ENCODE assay signal across 12 cellular contexts in the genomic region with DNA sequence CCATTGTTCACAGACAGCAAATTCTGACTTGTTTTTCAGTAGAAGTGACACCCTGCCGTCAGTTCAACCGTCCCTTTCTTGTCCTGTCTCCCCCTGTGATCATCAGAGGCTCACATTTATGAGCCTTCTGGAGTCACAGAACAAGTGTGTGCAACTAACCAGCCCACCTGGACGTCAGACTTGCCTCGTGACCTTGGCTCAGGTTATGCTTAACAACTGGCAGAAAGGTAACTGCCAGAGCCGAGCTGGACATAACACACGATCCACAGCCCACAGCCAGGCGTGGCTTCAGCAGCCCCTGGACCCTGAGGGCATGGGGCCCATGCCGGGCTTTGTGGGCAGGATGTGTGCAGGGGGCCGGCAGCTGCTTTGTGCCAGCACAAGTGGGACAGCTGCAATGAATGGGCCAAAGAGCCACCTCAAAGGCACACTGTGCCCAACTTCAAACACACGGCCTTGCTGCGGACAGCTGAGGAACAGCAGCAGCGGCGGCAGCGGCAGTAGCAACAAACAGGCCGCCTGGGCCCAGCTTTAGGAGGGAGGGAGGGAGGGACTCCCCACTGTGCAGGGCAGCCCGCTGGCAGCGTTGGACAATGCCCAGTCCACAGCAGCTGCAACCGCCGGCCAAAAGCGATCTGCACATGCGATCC.
DNase-seq lines count a peak whose midpoint lies in the region; ATAC-seq, FAIRE-seq and TF ChIP-seq lines count a peak whose summit lies in the region.
"Had no signal": no experiment of that assay in that cellular context is flagged by ENCODE, and none has a peak within 500 bp of the region (broad histone marks: within the 10 kb centered on the region; RNA-seq: fewer than 3 reads in every experiment).

No MANE protein-coding gene starts in this region.

- H3K9me3 ChIP-seq in GM12878 (replicated peaks; ENCODE audit: control insufficient read depth, insufficient read depth, low read length) = no peaks in the 10 kb centered on the region
- no peaks in the 10 kb centered on the region for H3K9me3 ChIP-seq in stomach smooth muscle (ENCODE audit: control insufficient read depth in 2 of 2, low read length in 2 of 2)

- H3K27ac Mint-ChIP-seq in activated T-helper 2 cell treated with anti-CD3 and anti-CD28 coated beads, Interferon-gamma antibody, Interleukin-2, Interleukin-4, amounts not matched to agents 10 μg/mL and 5 μg/mL and 100 μg/mL, durations not matched to agents 14 hours and 24 hours and 36 hours = no peak overlapping the region

- H3K4me1 ChIP-seq in GM12878 (ENCODE audit: control insufficient read depth, insufficient read depth, low read length) (no peaks in the 10 kb centered on the region), stomach smooth muscle (ENCODE audit: control insufficient read depth, insufficient read depth, low read length) (peaks cover 19% of the 10 kb centered on the region)

- WGBS in GM12878 (ENCODE audit: insufficient coverage, insufficient replicate concordance, low lambda C conversion rate, missing lambda C conversion rate) = 56% methylated on average over 20 of the region's 21 CpGs

- no peak for TF ChIP-seq RAD21 in GM12878 (IDR thresholded peaks at IDR 0.05; ENCODE audit: insufficient read depth, low read depth, low read length)

- peaks cover 6% of the 10 kb centered on the region for H3K27me3 Mint-ChIP-seq in activated T-helper 2 cell treated with anti-CD3 and anti-CD28 coated beads, Interferon-gamma antibody, Interleukin-2, Interleukin-4, amounts not matched to agents 10 μg/mL and 5 μg/mL and 100 μg/mL, durations not matched to agents 14 hours and 24 hours and 36 hours (ENCODE audit: low read depth)

- no TSS peak for BruUV-seq in GM12878 (replicated peaks; lab: Mats Ljungman, UMichigan)

- H3K27ac ChIP-seq in GM12878 (ENCODE audit: control insufficient read depth, insufficient read depth) = no peak overlapping the region
- H3K27ac ChIP-seq in stomach smooth muscle (ENCODE audit: low read length) = peak overlapping the region; percentile 70
- H3K27ac ChIP-seq: 22Rv1, skin epidermis had no signal

- H3K9me3 Mint-ChIP-seq in activated T-helper 2 cell treated with anti-CD3 and anti-CD28 coated beads, Interferon-gamma antibody, Interleukin-2, Interleukin-4, amounts not matched to agents 10 μg/mL and 5 μg/mL and 100 μg/mL, durations not matched to agents 14 hours and 24 hours and 36 hours = no peaks in the 10 kb centered on the region

- no peaks in the 10 kb centered on the region for H3K36me3 ChIP-seq in GM12878 (ENCODE audit: control insufficient read depth in 2 of 2, insufficient read depth in 2 of 2, low read length in 1 of 2)
- H3K36me3 ChIP-seq in stomach smooth muscle (ENCODE audit: control insufficient read depth in 2 of 2, insufficient read depth in 2 of 2, low read length in 2 of 2) = no peaks in the 10 kb centered on the region

- CTCF ChIA-PET in GM12878 (lab: Yijun Ruan, JAX) = interaction anchor here (0.7 kb wide), 1 partner anchor 80 kb away, joined by 3 read pairs; no protein-coding TSS in a partner anchor

- H2AFZ ChIP-seq in GM12878 (ENCODE audit: control insufficient read depth, low read depth, low read length) = no peak overlapping the region

- intact Hi-C loops in GM12878 (cut with micrococcal nuclease; ENCODE audit: unreplicated experiment) = no loop called here
- intact Hi-C loops in activated T-helper 2 cell treated with anti-CD3 and anti-CD28 coated beads, Interferon-gamma antibody, Interleukin-2, Interleukin-4, amounts not matched to agents 10 μg/mL and 5 μg/mL and 100 μg/mL, durations not matched to agents 14 hours and 24 hours and 36 hours (cut with micrococcal nuclease) = no loop called here

- no peak for TF ChIP-seq EP300 in GM12878 (IDR thresholded peaks at IDR 0.05; ENCODE audit: borderline replicate concordance in 1 of 2, control insufficient read depth in 1 of 2, low read depth in 2 of 2, low read length in 2 of 2)

- no peak overlapping the region for H3K4me2 ChIP-seq in GM12878 (ENCODE audit: control insufficient read depth, insufficient read depth)

- no peaks in the 10 kb centered on the region for H4K20me1 ChIP-seq in GM12878 (ENCODE audit: control insufficient read depth, insufficient read depth)

- H3K36me3 Mint-ChIP-seq in activated T-helper 2 cell treated with anti-CD3 and anti-CD28 coated beads, Interferon-gamma antibody, Interleukin-2, Interleukin-4, amounts not matched to agents 10 μg/mL and 5 μg/mL and 100 μg/mL, durations not matched to agents 14 hours and 24 hours and 36 hours (ENCODE audit: low read depth) = no peaks in the 10 kb centered on the region

- RAD21 ChIA-PET in GM12878 (lab: Charles Lee; ENCODE audit: unreplicated experiment) = interaction anchor here (0.5 kb wide), 1 partner anchor 126 kb away, joined by 5 read pairs; no protein-coding TSS in a partner anchor

- SMC1A ChIA-PET in GM12878 (lab: Charles Lee; ENCODE audit: uncharacterized antibody, unreplicated experiment) = no interaction called here

- peak in 2 of 3 experiments; percentile 25 to 53 for DNase-seq in NCI-H1417 (lab: John Stamatoyannopoulos, UW)
- DNase-seq in NCI-H1417 treated with DMSO at 0.1 percent for 48 hours (lab: John Stamatoyannopoulos, UW) = no peak
- no peak for DNase-seq in GM12878 (ENCODE audit: low read depth, low spot score)
- DNase-seq in midbrain (lab: John Stamatoyannopoulos, UW) = peak; percentile 61
- DNase-seq in activated T-helper 2 cell treated with anti-CD3 and anti-CD28 coated beads, Interferon-gamma antibody, Interleukin-2, Interleukin-4, amounts not matched to agents 10 μg/mL and 5 μg/mL and 100 μg/mL, durations not matched to agents 14 hours and 24 hours and 36 hours (ENCODE audit: low spot score) = no peak
- no peak for DNase-seq in activated T-cell treated with anti-CD3 and anti-CD28 coated beads, Interleukin-2, amount 50 U/mL, for 1 hour
- DNase-seq: left cardiac atrium had no signal

- H3K9ac ChIP-seq in GM12878 (ENCODE audit: control insufficient read depth, insufficient read depth, low read length) = no peak overlapping the region
- peak overlapping the region in 1 of 2 donors; percentile 42 for H3K9ac ChIP-seq in stomach smooth muscle (ENCODE audit: low read length in 2 of 2)

- no peaks in the 10 kb centered on the region; a peak in 1 of 4 replicates for H3K27me3 ChIP-seq in GM12878 (replicated peaks in 1 of 2; ENCODE audit: control insufficient read depth in 2 of 2, insufficient read depth in 2 of 2, low read length in 1 of 2)
- no peaks in the 10 kb centered on the region for H3K27me3 ChIP-seq in stomach smooth muscle (ENCODE audit: control insufficient read depth in 1 of 2, insufficient read depth in 2 of 2, low read length in 2 of 2)

- POLR2A ChIA-PET in GM12878 (lab: Charles Lee) = no interaction called here

- ATAC-seq in GM12878 = peak; percentile 15; the same call in 1 of the 3 replicates
- ATAC-seq in HG03439 (IDR thresholded peaks at IDR 0.05; ENCODE audit: unreplicated experiment) = no peak
- ATAC-seq: left cardiac atrium had no signal

- no peak overlapping the region for H3K4me3 ChIP-seq in GM12878
- peak overlapping the region in 1 of 2 donors; percentile 54 for H3K4me3 ChIP-seq in stomach smooth muscle (ENCODE audit: low read length in 2 of 2)
- H3K4me3 ChIP-seq: skin epidermis had no signal

- H3K4me3 Mint-ChIP-seq in activated T-helper 2 cell treated with anti-CD3 and anti-CD28 coated beads, Interferon-gamma antibody, Interleukin-2, Interleukin-4, amounts not matched to agents 10 μg/mL and 5 μg/mL and 100 μg/mL, durations not matched to agents 14 hours and 24 hours and 36 hours (ENCODE audit: low read depth) = no peak overlapping the region

- no peaks in the 10 kb centered on the region for H3K79me2 ChIP-seq in GM12878 (ENCODE audit: control insufficient read depth, insufficient read depth, low read length)

- no peak for TF ChIP-seq POLR2A in GM12878 (IDR thresholded peaks at IDR 0.05; ENCODE audit: low read depth, low read length)

- FAIRE-seq in GM12878 (lab: Jason Lieb, UNC) = no peak
- FAIRE-seq: TTC549 had no signal

- peaks cover 4% of the 10 kb centered on the region for H3K4me1 Mint-ChIP-seq in activated T-helper 2 cell treated with anti-CD3 and anti-CD28 coated beads, Interferon-gamma antibody, Interleukin-2, Interleukin-4, amounts not matched to agents 10 μg/mL and 5 μg/mL and 100 μg/mL, durations not matched to agents 14 hours and 24 hours and 36 hours (ENCODE audit: low read depth)

- in situ Hi-C loops in GM12878 (cut with MboI) = no loop called here

- TF ChIP-seq CTCF in GM12878 (IDR thresholded peaks at IDR 0.05 in 2 of 3, conservative IDR thresholded peaks at IDR 0.05 in 1 of 3; ENCODE audit: control insufficient read depth in 2 of 3, extremely low read depth in 1 of 3, insufficient read depth in 1 of 3, low read depth in 3 of 3, low read length in 3 of 3) = no peak

TF ChIP-seq in GM12878, 131 proteins besides CTCF, POLR2A, EP300 and RAD21 (continues in another document):
- TF ChIP-seq STAT3 (IDR thresholded peaks at IDR 0.05; ENCODE audit: low read depth, low read length) (no peak), JUNB (IDR thresholded peaks at IDR 0.05) (no peak), GABPA (IDR thresholded peaks at IDR 0.05; ENCODE audit: low read depth) (no peak), RELB (IDR thresholded peaks at IDR 0.05; ENCODE audit: low read depth) (no peak), SUZ12 (IDR thresholded peaks at IDR 0.05; ENCODE audit: unreplicated experiment) (no peak), FOS (IDR thresholded peaks at IDR 0.05; ENCODE audit: borderline replicate concordance, extremely low read depth, insufficient read length) (no peak)

Comparison
In these comparisons a context has a peak if more than half of its experiments do, and no peak if none do; other contexts are left out.
1. DNase-seq: peak in NCI-H1417 (2 of 3) and midbrain (single experiment); none in NCI-H1417 treated with DMSO at 0.1 percent for 48 hours (single experiment), GM12878 (single experiment), activated T-helper 2 cell treated with anti-CD3 and anti-CD28 coated beads, Interferon-gamma antibody, Interleukin-2, Interleukin-4, amounts not matched to agents 10 μg/mL and 5 μg/mL and 100 μg/mL, durations not matched to agents 14 hours and 24 hours and 36 hours (single experiment) and activated T-cell treated with anti-CD3 and anti-CD28 coated beads, Interleukin-2, amount 50 U/mL, for 1 hour (single experiment).